In the genomic region with DNA sequence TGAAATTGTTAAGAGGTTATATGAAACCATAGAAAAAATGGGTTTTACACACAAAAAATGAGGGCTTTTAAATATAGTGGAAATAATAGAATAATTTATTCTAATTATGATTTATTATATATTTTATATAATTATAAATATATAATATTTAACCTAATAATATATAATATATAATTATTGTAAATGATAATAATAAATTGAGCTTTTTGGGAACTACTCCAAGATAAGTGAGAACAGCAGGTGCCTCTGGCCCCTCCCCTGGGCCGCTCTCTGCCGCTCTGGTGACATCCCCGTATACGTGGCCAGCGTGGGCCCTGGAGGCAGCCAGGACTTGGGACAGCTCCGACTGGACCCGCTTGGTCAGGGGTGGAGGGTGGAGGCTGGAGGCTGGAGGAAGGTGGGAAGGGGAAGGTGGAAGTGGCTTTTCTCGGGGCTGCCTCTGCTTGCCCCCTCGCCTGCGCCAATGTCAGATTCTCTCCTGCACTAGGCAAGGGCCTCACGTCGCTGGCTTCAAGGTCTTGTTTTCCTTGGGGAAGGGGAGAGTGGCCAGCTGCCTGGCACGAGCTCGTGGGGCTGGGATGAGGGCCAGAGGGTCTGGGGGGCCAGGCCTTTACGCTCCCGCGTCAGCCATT, we compare ENCODE assay signal across 8 cellular contexts. TPM values are rescaled to one million over a fixed set of nuclear protein-coding genes. Genes with fewer than 3 reads are reported as not detected.
"Had no signal": no experiment of that assay in that cellular context is flagged by ENCODE, and none has a peak within 500 bp of the region (broad histone marks: within the 10 kb centered on the region; RNA-seq: fewer than 3 reads in every experiment).

No MANE protein-coding gene starts in this region.

- H3K27me3 Mint-ChIP-seq: IgD-negative memory B cell had no signal

- H3K9me3 ChIP-seq: HAP-1 had no signal

- ATAC-seq: HCT116, HepG2 had no signal

- DNase-seq: GM23248, GOT3, HFFc6 had no signal

- H3K27ac ChIP-seq: GM23248, HL-60 had no signal

- H3K27ac Mint-ChIP-seq: HFFc6, IgD-negative memory B cell had no signal

- H3K4me3 Mint-ChIP-seq: HFFc6, IgD-negative memory B cell had no signal

- FAIRE-seq: HepG2 had no signal

- H2AFZ ChIP-seq: GM23248 had no signal

- H3K4me3 ChIP-seq: GM23248, HAP-1 had no signal

- H3K9ac ChIP-seq: GM23248 had no signal

RNA-seq across cellular contexts. Expression of a gene that starts 54.7 kb away (rescaled TPM):
- total RNA-seq: HepG2 had no signal
- polyA plus RNA-seq: HepG2 had no signal
